In genomic region chr17:67566656-67567055, GRCh38 we compare ENCODE assay signal across 20 cellular contexts.
DNase-seq lines count a peak whose midpoint lies in the region; ATAC-seq, FAIRE-seq and TF ChIP-seq lines count a peak whose summit lies in the region.
"Had no signal": no experiment of that assay in that cellular context is flagged by ENCODE, and none has a peak within 500 bp of the region (broad histone marks: within the 10 kb centered on the region; RNA-seq: fewer than 3 reads in every experiment).

No MANE protein-coding gene starts in this region.

- no peak overlapping the region for H3T11ph ChIP-seq in H9 (ENCODE audit: low read length)

- H3K9me3 ChIP-seq in H9 (ENCODE audit: control insufficient read depth, low read depth, low read length) (no peaks in the 10 kb centered on the region), keratinocyte (ENCODE audit: control insufficient read depth, low read depth, low read length) (no peaks in the 10 kb centered on the region)
- H3K9me3 ChIP-seq: BLaER1 treated with 17β-estradiol and CSF1 and Interleukin-3, amounts not matched to agents 10 nM and 100 nM had no signal

- H3K27ac Mint-ChIP-seq in H9 (no peak overlapping the region), immature natural killer cell (peak overlapping the region in 1 of 6 donors; percentile 85)
- H3K27ac Mint-ChIP-seq: B cell, GM23338, HFFc6, IgD-negative memory B cell had no signal

- H3K56ac ChIP-seq in H9 (ENCODE audit: insufficient read length, low read depth, low read length) = no peak overlapping the region

- H3K9ac ChIP-seq in H9 (ENCODE audit: extremely low read depth, insufficient read length, low read length) = no peak overlapping the region
- no peak overlapping the region for H3K9ac ChIP-seq in keratinocyte (ENCODE audit: control insufficient read depth, extremely low read depth, insufficient read depth, low read length)
- H3K9ac ChIP-seq: BLaER1 treated with 17β-estradiol and CSF1 and Interleukin-3, amounts not matched to agents 10 nM and 100 nM had no signal

- H3K36me3 ChIP-seq in bronchial epithelial cell (ENCODE audit: control insufficient read depth, insufficient read depth, low read length) = no peaks in the 10 kb centered on the region
- H3K36me3 ChIP-seq in keratinocyte (ENCODE audit: control insufficient read depth in 2 of 2, extremely low read depth in 1 of 2, insufficient read depth in 2 of 2, low read length in 2 of 2) = peaks cover 0 to 5% of the 10 kb centered on the region in 2 experiments

- no peak overlapping the region for H3K4me3 Mint-ChIP-seq in H9
- H3K4me3 Mint-ChIP-seq in immature natural killer cell = no peak overlapping the region
- H3K4me3 Mint-ChIP-seq: B cell; CD8-positive, alpha-beta T cell; GM23338; HFFc6; IgD-negative memory B cell had no signal

- no peaks in the 10 kb centered on the region for H3K79me1 ChIP-seq in H9 (ENCODE audit: insufficient read depth, low read depth, low read length, poor library complexity, severe bottlenecking)

- no peaks in the 10 kb centered on the region for H3K23me2 ChIP-seq in H9 (ENCODE audit: insufficient read length, low read depth, low read length, poor library complexity, severe bottlenecking)

- H3K4ac ChIP-seq in H9 (ENCODE audit: low read depth, low read length) = no peak overlapping the region

- H3K4me1 ChIP-seq in H9 (ENCODE audit: insufficient read depth, low read length) (no peaks in the 10 kb centered on the region; the same call in 1 of the 2 replicates), keratinocyte (ENCODE audit: control insufficient read depth, extremely low read depth, insufficient read depth, low read length) (no peaks in the 10 kb centered on the region)

- H2BK15ac ChIP-seq in H9 (ENCODE audit: low read depth, low read length) = no peak overlapping the region

- no peak overlapping the region for H3K18ac ChIP-seq in H9 (ENCODE audit: insufficient read length, low read depth, low read length)

- H3K79me2 ChIP-seq in H9 (ENCODE audit: insufficient read depth, low read length) = no peaks in the 10 kb centered on the region
- H3K79me2 ChIP-seq in keratinocyte (ENCODE audit: control insufficient read depth, insufficient read depth, low read length) = no peaks in the 10 kb centered on the region

- no peak overlapping the region for H2BK5ac ChIP-seq in H9 (ENCODE audit: insufficient read length, low read length)

- no peak overlapping the region for H3K23ac ChIP-seq in H9 (ENCODE audit: insufficient read length, low read depth, low read length)

- no peak overlapping the region for H2AK5ac ChIP-seq in H9 (ENCODE audit: insufficient read length, low read length)

- H3K4me2 ChIP-seq in H9 (ENCODE audit: insufficient read depth, insufficient read length, low read length) (no peak overlapping the region), keratinocyte (ENCODE audit: control insufficient read depth, extremely low read depth, insufficient read depth, low read depth, low read length) (no peak overlapping the region)
- H3K4me2 ChIP-seq: BLaER1 treated with 17β-estradiol and CSF1 and Interleukin-3, amounts not matched to agents 10 nM and 100 nM; GM23338 had no signal

- no peak overlapping the region for H2BK20ac ChIP-seq in H9 (ENCODE audit: low read depth, low read length, poor library complexity, severe bottlenecking)

- H3K4me3 ChIP-seq in bronchial epithelial cell (ENCODE audit: low read depth, low read length) (no peak overlapping the region), epithelial cell of esophagus (ENCODE audit: low read length) (no peak overlapping the region), keratinocyte (ENCODE audit: control insufficient read depth in 2 of 3, extremely low read depth in 1 of 3, insufficient read depth in 2 of 3, low read depth in 1 of 3, low read length in 3 of 3) (no peak overlapping the region)
- H3K4me3 ChIP-seq: BLaER1 treated with 17β-estradiol and CSF1 and Interleukin-3, amounts not matched to agents 10 nM and 100 nM; GM23338 had no signal

- no peak overlapping the region for H2AFZ ChIP-seq in H9 (ENCODE audit: low read length)
- H2AFZ ChIP-seq in keratinocyte (ENCODE audit: control insufficient read depth, low read length) = no peak overlapping the region
- H2AFZ ChIP-seq: GM23338 had no signal

- H3K27me3 ChIP-seq in H9 (ENCODE audit: insufficient read depth, low read length) (no peaks in the 10 kb centered on the region), bronchial epithelial cell (ENCODE audit: control insufficient read depth, insufficient read depth, low read length) (no peaks in the 10 kb centered on the region), keratinocyte (ENCODE audit: control insufficient read depth, extremely low read depth, insufficient read depth, low read length) (no peaks in the 10 kb centered on the region)
- H3K27me3 ChIP-seq: BLaER1 treated with 17β-estradiol and CSF1 and Interleukin-3, amounts not matched to agents 10 nM and 100 nM had no signal

- H3K27me3 Mint-ChIP-seq in H9 (ENCODE audit: low read depth) (no peaks in the 10 kb centered on the region), immature natural killer cell (ENCODE audit: low read depth in 3 of 3) (peaks cover 0 to 6% (median 0%) of the 10 kb centered on the region in 3 donors)
- H3K27me3 Mint-ChIP-seq: B cell had no signal

- no peak overlapping the region for H2BK120ac ChIP-seq in H9 (ENCODE audit: low read depth, low read length, poor library complexity, severe bottlenecking)

- dilution Hi-C loops in keratinocyte (cut with MboI; ENCODE audit: extremely low pct_ligation_motif_present, low sequenced_read_pairs) = no loop called here

- TF ChIP-seq CTCF in H9 (conservative IDR thresholded peaks at IDR 0.05) (no peak), bronchial epithelial cell (IDR thresholded peaks at IDR 0.05; ENCODE audit: insufficient read depth, low read length, severe bottlenecking) (no peak), epithelial cell of esophagus (IDR thresholded peaks at IDR 0.05; ENCODE audit: insufficient read depth, low read depth, low read length, missing control alignments) (no peak), keratinocyte (optimal IDR thresholded peaks at IDR 0.05 in 1 of 3, IDR thresholded peaks at IDR 0.05 in 1 of 3, conservative IDR thresholded peaks at IDR 0.05 in 1 of 3; ENCODE audit: extremely low read depth in 1 of 3, insufficient read depth in 2 of 3, low read length in 3 of 3) (no peak)

- H4K91ac ChIP-seq in H9 (ENCODE audit: insufficient read length, low read depth, low read length) = no peak overlapping the region

- peaks cover 0 to 38% (median 6%) of the 10 kb centered on the region in 3 experiments; a peak in 4 of 7 replicates for H3K36me3 Mint-ChIP-seq in H9 (ENCODE audit: insufficient read depth in 1 of 3, low read depth in 3 of 3)
- H3K36me3 Mint-ChIP-seq in immature natural killer cell = peaks cover 7 to 14% (median 10%) of the 10 kb centered on the region in 3 donors

- no peaks in the 10 kb centered on the region for H4K20me1 ChIP-seq in H9 (ENCODE audit: control insufficient read depth, insufficient read depth, insufficient read length)
- H4K20me1 ChIP-seq in keratinocyte (ENCODE audit: control insufficient read depth, extremely low read depth, insufficient read depth, low read length) = no peaks in the 10 kb centered on the region

- no peak overlapping the region for H2BK12ac ChIP-seq in H9 (ENCODE audit: insufficient read length, low read depth, low read length)

- H3K14ac ChIP-seq in H9 (ENCODE audit: insufficient read depth, low read length) = no peak overlapping the region

- no peak for FAIRE-seq in bronchial epithelial cell (lab: Jason Lieb, UNC)
- FAIRE-seq in keratinocyte (lab: Jason Lieb, UNC) = peak; percentile 77
- FAIRE-seq: GM12891, GM19239, H54, HTR-8/SVneo had no signal

- H4K8ac ChIP-seq in H9 (replicated peaks; ENCODE audit: insufficient read length, low read depth, low read length) = no peak overlapping the region

- H3K27ac ChIP-seq in H9 (ENCODE audit: insufficient read length, low read depth, low read length) (no peak overlapping the region), keratinocyte (ENCODE audit: control insufficient read depth, insufficient read depth, low read length) (no peak overlapping the region)
- H3K27ac ChIP-seq: BLaER1 treated with 17β-estradiol and CSF1 and Interleukin-3, amounts not matched to agents 10 nM and 100 nM had no signal

- no peaks in the 10 kb centered on the region for H3K9me1 ChIP-seq in keratinocyte (ENCODE audit: control insufficient read depth, extremely low read depth, insufficient read depth, low read length)

- H3K4me1 Mint-ChIP-seq in H9 (peaks cover 0 to 9% of the 10 kb centered on the region in 2 experiments; a peak in 2 of 4 replicates), immature natural killer cell (peaks cover 14 to 21% of the 10 kb centered on the region in 2 donors)

- H4K5ac ChIP-seq in H9 (ENCODE audit: insufficient read length, low read depth, low read length) = no peak overlapping the region

- no CpG with 5 or more reads among the region's 3 CpGs for WGBS in H9 (ENCODE audit: extremely low coverage, insufficient read length, low lambda C conversion rate)

- ATAC-seq in GM19395 (IDR thresholded peaks at IDR 0.05; ENCODE audit: unreplicated experiment) = no peak
- ATAC-seq: CD8-positive, alpha-beta T cell; GM23338; HCT116 had no signal

- peaks cover 0 to 2% of the 10 kb centered on the region in 2 experiments; a peak in 1 of 5 replicates for H3K9me3 Mint-ChIP-seq in H9
- no peaks in the 10 kb centered on the region for H3K9me3 Mint-ChIP-seq in immature natural killer cell
- H3K9me3 Mint-ChIP-seq: CD8-positive, alpha-beta T cell; GM23338; HFFc6; IgD-negative memory B cell had no signal

- peak; percentile 17 for DNase-seq in H9
- DNase-seq in bronchial epithelial cell (ENCODE audit: low read depth) = peak; percentile 64
- DNase-seq in epithelial cell of esophagus (ENCODE audit: low read depth) = peak; percentile 63
- DNase-seq in keratinocyte (ENCODE audit: low read depth, low spot score) = peak; percentile 25
- no peak for DNase-seq in NCI-H1436 (lab: John Stamatoyannopoulos, UW)
- no peak for DNase-seq in immature natural killer cell
- DNase-seq: Calu3; CD8-positive, alpha-beta T cell; DMS79 treated with DMSO at 0.1 percent for 48 hours; HFFc6 had no signal

Comparison
In these comparisons a context has a peak if more than half of its experiments do, and no peak if none do; other contexts are left out.
1. DNase-seq: peak in H9 (single experiment), bronchial epithelial cell (single experiment), epithelial cell of esophagus (single experiment) and keratinocyte (single experiment); none in NCI-H1436 (single experiment) and immature natural killer cell (0 of 3).